ENCODE assay signal across 23 cellular contexts in the genomic region with DNA sequence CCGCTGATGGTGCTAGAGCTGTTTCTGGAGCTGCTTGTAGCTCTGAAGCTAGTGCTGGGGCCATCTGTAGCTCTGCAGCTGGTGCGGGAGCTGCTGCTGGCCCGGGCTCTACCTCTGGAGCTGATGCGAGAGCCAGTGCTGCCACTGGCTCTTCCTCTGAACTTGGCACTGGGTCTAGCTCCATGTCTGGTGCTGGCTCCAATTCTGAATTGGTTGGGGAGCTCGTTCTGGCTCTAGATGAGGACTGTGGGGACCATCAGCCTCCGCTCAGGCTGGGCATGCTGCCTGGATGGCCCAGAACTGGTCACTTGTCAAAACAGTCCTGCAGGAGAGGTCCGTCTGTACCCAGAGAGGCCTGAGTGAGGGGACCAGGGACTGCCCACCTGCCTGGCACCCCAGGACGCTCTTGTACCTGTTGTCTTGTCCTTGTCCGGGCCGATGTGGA. TPM values are rescaled to one million over a fixed set of nuclear protein-coding genes. Genes with fewer than 3 reads are reported as not detected.
"Had no signal": no experiment of that assay in that cellular context is flagged by ENCODE, and none has a peak within 500 bp of the region (broad histone marks: within the 10 kb centered on the region; RNA-seq: fewer than 3 reads in every experiment).

No MANE protein-coding gene starts in this region.

- H3K27me3 ChIP-seq: MG63 had no signal

- H3K36me3 Mint-ChIP-seq: activated naive CD4-positive, alpha-beta T cell treated with anti-CD3 and anti-CD28 coated beads, Interleukin-2, amount 10 ng/mL, durations not matched to agents 7 days and 5 days; activated naive CD8-positive, alpha-beta T cell treated with anti-CD3 and anti-CD28 coated beads for 36 hours; T-cell had no signal

- H3K36me3 ChIP-seq: brain microvascular endothelial cell, cardiac muscle cell, MG63 had no signal

- DNase-seq: activated B cell treated with CpG ODN at 0.5 μM for 24 hours; activated CD4-positive, alpha-beta T cell treated with anti-CD3 and anti-CD28 coated beads for 1 hour; activated CD4-positive, alpha-beta T cell treated with anti-CD3 and anti-CD28 coated beads, Interleukin-2, amount 50 U/mL, for 48 hours; activated CD8-positive, alpha-beta memory T cell treated with anti-CD3 and anti-CD28 coated beads, Interleukin-2, amount 50 U/mL, for 4 hours; activated gamma-delta T cell treated with Interleukin-2 at 50 U/mL for 16 hours; activated naive CD4-positive, alpha-beta T cell treated with anti-CD3 and anti-CD28 coated beads, Interleukin-2, amount 10 ng/mL, durations not matched to agents 7 days and 5 days; activated naive CD8-positive, alpha-beta T cell treated with anti-CD3 and anti-CD28 coated beads for 36 hours; activated T-cell treated with anti-CD3 and anti-CD28 coated beads, Interleukin-2, amount 50 U/mL, for 72 hours; brain microvascular endothelial cell; MG63; NCI-H1417 treated with DMSO at 0.1 percent for 48 hours; NCI-H2029; NCI-H2107; NCI-H226; NK-92 treated with Interleukin-12 subunit alpha and Interleukin-12 subunit beta, amount 100 ng/mL, for 24 hours; T-cell; T-helper 2 cell; T1000 had no signal

- H3K4me3 ChIP-seq: cardiac muscle cell, MG63, SK-N-MC had no signal

- H3K27ac ChIP-seq: brain microvascular endothelial cell, cardiac muscle cell, SK-N-MC had no signal

- H3K4me3 Mint-ChIP-seq: activated B cell treated with CpG ODN at 0.5 μM for 24 hours; activated CD4-positive, alpha-beta T cell treated with anti-CD3 and anti-CD28 coated beads, Interleukin-2, amount 10 ng/mL, durations not matched to agents 24 days and 14 days; activated naive CD4-positive, alpha-beta T cell treated with anti-CD3 and anti-CD28 coated beads, Interleukin-2, amount 10 ng/mL, durations not matched to agents 7 days and 5 days; activated naive CD8-positive, alpha-beta T cell treated with anti-CD3 and anti-CD28 coated beads for 36 hours; activated T-cell treated with anti-CD3 and anti-CD28 coated beads, Interleukin-2, amount 50 U/mL, for 72 hours; T-cell had no signal

- H3K27ac Mint-ChIP-seq: activated B cell treated with CpG ODN at 0.5 μM for 24 hours; activated CD4-positive, alpha-beta T cell treated with anti-CD3 and anti-CD28 coated beads, Interleukin-2, amount 10 ng/mL, durations not matched to agents 24 days and 14 days; activated naive CD4-positive, alpha-beta T cell treated with anti-CD3 and anti-CD28 coated beads, Interleukin-2, amount 10 ng/mL, durations not matched to agents 7 days and 5 days; activated naive CD8-positive, alpha-beta T cell treated with anti-CD3 and anti-CD28 coated beads for 36 hours; activated T-cell treated with anti-CD3 and anti-CD28 coated beads, Interleukin-2, amount 50 U/mL, for 72 hours; activated T-helper 2 cell treated with anti-CD3 and anti-CD28 coated beads, Interferon-gamma antibody, Interleukin-2, Interleukin-4, amounts not matched to agents 10 μg/mL and 5 μg/mL and 100 μg/mL, durations not matched to agents 14 hours and 24 hours and 36 hours; T-cell had no signal

- ATAC-seq: activated T-cell treated with anti-CD3 and anti-CD28 coated beads, Interleukin-2, amount 50 U/mL, for 72 hours; Right ventricle myocardium inferior; T-cell had no signal

- H3K9me3 ChIP-seq: MG63 had no signal

- H3K9me3 Mint-ChIP-seq: activated B cell treated with CpG ODN at 0.5 μM for 24 hours; activated CD4-positive, alpha-beta T cell treated with anti-CD3 and anti-CD28 coated beads, Interleukin-2, amount 10 ng/mL, durations not matched to agents 24 days and 14 days; activated naive CD4-positive, alpha-beta T cell treated with anti-CD3 and anti-CD28 coated beads, Interleukin-2, amount 10 ng/mL, durations not matched to agents 7 days and 5 days; activated naive CD8-positive, alpha-beta T cell treated with anti-CD3 and anti-CD28 coated beads for 36 hours; activated T-cell treated with anti-CD3 and anti-CD28 coated beads, Interleukin-2, amount 50 U/mL, for 72 hours; activated T-helper 2 cell treated with anti-CD3 and anti-CD28 coated beads, Interferon-gamma antibody, Interleukin-2, Interleukin-4, amounts not matched to agents 10 μg/mL and 5 μg/mL and 100 μg/mL, durations not matched to agents 14 hours and 24 hours and 36 hours; T-cell had no signal

RNA-seq across cellular contexts. Expression of a gene that starts 21.5 kb away (rescaled TPM):
- total RNA-seq: activated B cell treated with CpG ODN at 0.5 μM for 24 hours; activated CD4-positive, alpha-beta T cell treated with anti-CD3 and anti-CD28 coated beads, Interleukin-2, amount 10 ng/mL, durations not matched to agents 24 days and 14 days; activated naive CD8-positive, alpha-beta T cell treated with anti-CD3 and anti-CD28 coated beads for 36 hours; activated T-cell treated with anti-CD3 and anti-CD28 coated beads, Interleukin-2, amount 50 U/mL, for 72 hours; activated T-helper 2 cell treated with anti-CD3 and anti-CD28 coated beads, Interferon-gamma antibody, Interleukin-2, Interleukin-4, amounts not matched to agents 10 μg/mL and 5 μg/mL and 100 μg/mL, durations not matched to agents 14 hours and 24 hours and 36 hours; cardiac muscle cell; Right ventricle myocardium inferior; T-cell had no signal
